In the genomic region with DNA sequence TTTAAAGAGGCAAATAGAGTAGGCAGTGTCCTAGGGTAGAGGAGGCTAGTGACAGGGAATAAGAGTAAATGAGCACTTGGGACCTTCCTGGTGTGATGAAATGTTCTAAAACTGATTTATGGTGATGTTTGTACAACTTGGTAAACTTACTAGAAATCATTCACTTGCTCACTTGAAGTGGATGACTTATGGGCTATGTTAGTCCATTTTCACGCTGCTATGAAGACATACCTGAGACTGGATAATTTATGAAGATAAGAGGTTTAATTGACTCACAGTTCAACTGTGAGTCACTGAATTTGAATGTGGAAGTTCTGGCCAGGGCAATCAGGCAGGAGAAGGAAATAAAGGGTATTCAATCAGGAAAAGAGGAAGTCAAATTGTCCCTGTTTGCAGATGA, we compare ENCODE assay signal across 19 cellular contexts. TPM values are rescaled to one million over a fixed set of nuclear protein-coding genes. Genes with fewer than 3 reads are reported as not detected.
DNase-seq lines count a peak whose midpoint lies in the region; ATAC-seq and TF ChIP-seq lines count a peak whose summit lies in the region.
"Had no signal": no experiment of that assay in that cellular context is flagged by ENCODE, and none has a peak within 500 bp of the region (broad histone marks: within the 10 kb centered on the region; RNA-seq: fewer than 3 reads in every experiment).

No MANE protein-coding gene starts in this region.

- intact Hi-C loops in left ventricle myocardium superior (cut with micrococcal nuclease): no loop called here

- peak; percentile 33 for DNase-seq in DMS53 (lab: John Stamatoyannopoulos, UW)
- no peak for DNase-seq in DMS53 treated with DMSO at 0.1 percent for 48 hours (lab: John Stamatoyannopoulos, UW; ENCODE audit: unreplicated experiment)
- peak; percentile 1 for DNase-seq in NB4 (ENCODE audit: low read depth)
- DNase-seq in epithelial cell of prostate (ENCODE audit: low read depth, low spot score): peak; percentile 53
- peak; percentile 69 for DNase-seq in renal cortical epithelial cell (ENCODE audit: low read depth)
- no peak for DNase-seq in left ventricle myocardium superior
- DNase-seq: DMS153, HCEC 1CT, Kasumi-1, MV-4-11, NCI-H1436 treated with DMSO at 0.1 percent for 48 hours, NCI-H69, Peyer's patch, SHP77 treated with DMSO at 0.1 percent for 48 hours had no signal

- no peak overlapping the region for H3K4me3 ChIP-seq in NB4 (ENCODE audit: low read depth, low read length)
- H3K4me3 ChIP-seq: BLaER1 treated with 17β-estradiol and CSF1 and Interleukin-3, amounts not matched to agents 10 nM and 100 nM; GM12878; Peyer's patch had no signal

- peak overlapping the region; percentile 24 for H3K27ac ChIP-seq in epithelial cell of prostate
- H3K27ac ChIP-seq: 22Rv1; BLaER1 treated with 17β-estradiol and CSF1 and Interleukin-3, amounts not matched to agents 10 nM and 100 nM; Peyer's patch had no signal

- TF ChIP-seq CTCF in NB4 (IDR thresholded peaks at IDR 0.05; ENCODE audit: low read depth, low read length): no peak

- TF ChIP-seq POLR2A in NB4 (IDR thresholded peaks at IDR 0.05; ENCODE audit: extremely low read depth, insufficient read length): no peak

- ATAC-seq in HG02885 (IDR thresholded peaks at IDR 0.05; ENCODE audit: poor library complexity, unreplicated experiment) (no peak), left ventricle myocardium superior (no peak), HG03432 (IDR thresholded peaks at IDR 0.05; ENCODE audit: unreplicated experiment) (no peak)
- ATAC-seq: GM12878 had no signal

RNA-seq across cellular contexts. Expression of a gene that starts 31.7 kb away (rescaled TPM):
- 46.9 and 78.3 TPM in 2 replicates for total RNA-seq in renal cortical epithelial cell
- total RNA-seq in left ventricle myocardium superior: 31.0 TPM

Comparison
In these comparisons a context has a peak if more than half of its experiments do, and no peak if none do; other contexts are left out.
1. DNase-seq: peak in DMS53 (single experiment), NB4 (single experiment), epithelial cell of prostate (single experiment) and renal cortical epithelial cell (single experiment); none in DMS53 treated with DMSO at 0.1 percent for 48 hours (single experiment) and left ventricle myocardium superior (single experiment).